In genomic region chr1:212559929-212560328, GRCh38 we compare ENCODE assay signal across 13 cellular contexts. TPM values are rescaled to one million over a fixed set of nuclear protein-coding genes. Genes with fewer than 3 reads are reported as not detected.
A peak's percentile ranks its signal among the peaks of the same experiment; 100 is the strongest.
DNase-seq lines count a peak whose midpoint lies in the region; ATAC-seq and TF ChIP-seq lines count a peak whose summit lies in the region.
"Had no signal": no experiment of that assay in that cellular context is flagged by ENCODE, and none has a peak within 500 bp of the region (broad histone marks: within the 10 kb centered on the region; RNA-seq: fewer than 3 reads in every experiment).

No MANE protein-coding gene starts in this region.

- no peaks in the 10 kb centered on the region for H3K36me3 ChIP-seq in naive thymus-derived CD4-positive, alpha-beta T cell (ENCODE audit: control insufficient read depth in 2 of 3, insufficient read depth in 3 of 3, low read length in 3 of 3)
- H3K36me3 ChIP-seq in thoracic aorta: no peaks in the 10 kb centered on the region

- CTCF ChIA-PET in activated CD8-positive, alpha-beta T cell treated with anti-CD3 and anti-CD28 coated beads, Interleukin-2, amount 10 ng/mL, durations not matched to agents 7 days and 5 days (lab: Charles Lee): no interaction called here
- CTCF ChIA-PET in activated CD8-positive, alpha-beta T cell treated with anti-CD3 and anti-CD28 coated beads for 36 hours (lab: Charles Lee): interaction anchor here (2.6 kb wide), 1 partner anchor 7 kb away, joined by 11 read pairs; no protein-coding TSS in a partner anchor
- CTCF ChIA-PET in naive thymus-derived CD4-positive, alpha-beta T cell (lab: Charles Lee): no interaction called here
- CTCF ChIA-PET in activated naive CD4-positive, alpha-beta T cell treated with anti-CD3 and anti-CD28 coated beads, Interleukin-2, amount 10 ng/mL, durations not matched to agents 7 days and 5 days (lab: Charles Lee): no interaction called here

- intact Hi-C loops in activated CD8-positive, alpha-beta T cell treated with anti-CD3 and anti-CD28 coated beads for 36 hours (cut with micrococcal nuclease): loop anchor here (10.0 kb wide), 1 partner anchor 275 kb away; the partner anchor contains the start of gene PPP2R5A
- intact Hi-C loops in naive thymus-derived CD4-positive, alpha-beta T cell (cut with micrococcal nuclease): loop anchor here (1.0 to 10.0 kb wide), 19 partner anchors 7 to 883 kb away; partner anchors contain the start of genes ANGEL2 (in 2 of the 2), ATF3 (in 2 of the 2), DTL (in 2 of the 2) and INTS7 (in 2 of the 2)

- H3K27me3 ChIP-seq in naive thymus-derived CD4-positive, alpha-beta T cell (ENCODE audit: control insufficient read depth in 2 of 2, insufficient read depth in 2 of 2, low read length in 2 of 2): no peaks in the 10 kb centered on the region
- no peaks in the 10 kb centered on the region for H3K27me3 ChIP-seq in thoracic aorta (replicated peaks; ENCODE audit: insufficient read depth)

- no peak for TF ChIP-seq CTCF in activated CD8-positive, alpha-beta T cell treated with anti-CD3 and anti-CD28 coated beads for 36 hours (IDR thresholded peaks at IDR 0.05)
- TF ChIP-seq CTCF in brain (conservative IDR thresholded peaks at IDR 0.05) (no peak), thoracic aorta (IDR thresholded peaks at IDR 0.05) (no peak)

- H3K4me3 ChIP-seq in naive thymus-derived CD4-positive, alpha-beta T cell (ENCODE audit: low read length): no peak overlapping the region
- H3K4me3 ChIP-seq in thoracic aorta: no peak overlapping the region

- H3K4me1 ChIP-seq in naive thymus-derived CD4-positive, alpha-beta T cell (ENCODE audit: control insufficient read depth in 2 of 2, insufficient read depth in 2 of 2, low read length in 2 of 2): peaks cover 7 to 13% of the 10 kb centered on the region in 2 donors
- peaks cover 13 to 37% of the 10 kb centered on the region in 2 donors for H3K4me1 ChIP-seq in thoracic aorta (ENCODE audit: control insufficient read depth in 1 of 2, low read depth in 2 of 2)

- POLR2A ChIA-PET in activated CD8-positive, alpha-beta T cell treated with anti-CD3 and anti-CD28 coated beads, Interleukin-2, amount 10 ng/mL, durations not matched to agents 7 days and 5 days (lab: Charles Lee): interaction anchor here (1.1 to 2.3 kb wide), 2 partner anchors 48 kb away, joined by 3 to 14 read pairs; partner anchors contain the start of gene ATF3
- POLR2A ChIA-PET in activated CD8-positive, alpha-beta T cell treated with anti-CD3 and anti-CD28 coated beads for 36 hours (lab: Charles Lee): interaction anchor here (0.7 kb wide), 1 partner anchor 54 kb away, joined by 3 read pairs; no protein-coding TSS in a partner anchor
- POLR2A ChIA-PET in naive thymus-derived CD4-positive, alpha-beta T cell (lab: Charles Lee): no interaction called here

- peaks cover 9% of the 10 kb centered on the region for H3K36me3 Mint-ChIP-seq in activated CD8-positive, alpha-beta T cell treated with anti-CD3 and anti-CD28 coated beads, Interleukin-2, amount 10 ng/mL, durations not matched to agents 7 days and 5 days (ENCODE audit: low read depth)
- no peaks in the 10 kb centered on the region for H3K36me3 Mint-ChIP-seq in activated CD8-positive, alpha-beta T cell treated with anti-CD3 and anti-CD28 coated beads for 36 hours (ENCODE audit: low read depth)
- no peaks in the 10 kb centered on the region for H3K36me3 Mint-ChIP-seq in brain
- H3K36me3 Mint-ChIP-seq in naive thymus-derived CD4-positive, alpha-beta T cell: peaks cover 0 to 10% (median 0%) of the 10 kb centered on the region in 5 donors
- peaks cover 3% of the 10 kb centered on the region for H3K36me3 Mint-ChIP-seq in activated naive CD4-positive, alpha-beta T cell treated with anti-CD3 and anti-CD28 coated beads, Interleukin-2, amount 10 ng/mL, durations not matched to agents 7 days and 5 days

- no peaks in the 10 kb centered on the region for H3K9me3 ChIP-seq in naive thymus-derived CD4-positive, alpha-beta T cell (ENCODE audit: control insufficient read depth in 2 of 3, low read length in 3 of 3)
- H3K9me3 ChIP-seq in thoracic aorta: no peaks in the 10 kb centered on the region

- H3K4me3 Mint-ChIP-seq in activated CD8-positive, alpha-beta T cell treated with anti-CD3 and anti-CD28 coated beads, Interleukin-2, amount 10 ng/mL, durations not matched to agents 7 days and 5 days: peak overlapping the region; percentile 74
- H3K4me3 Mint-ChIP-seq in activated CD8-positive, alpha-beta T cell treated with anti-CD3 and anti-CD28 coated beads for 36 hours: no peak overlapping the region
- H3K4me3 Mint-ChIP-seq in brain: peak overlapping the region; percentile 81 to 88 (median 85)
- H3K4me3 Mint-ChIP-seq in naive thymus-derived CD4-positive, alpha-beta T cell: peak overlapping the region; percentile 41 to 95 (median 88)
- no peak overlapping the region for H3K4me3 Mint-ChIP-seq in activated naive CD4-positive, alpha-beta T cell treated with anti-CD3 and anti-CD28 coated beads, Interleukin-2, amount 10 ng/mL, durations not matched to agents 7 days and 5 days

- peaks cover 16% of the 10 kb centered on the region for H3K4me1 Mint-ChIP-seq in activated CD8-positive, alpha-beta T cell treated with anti-CD3 and anti-CD28 coated beads, Interleukin-2, amount 10 ng/mL, durations not matched to agents 7 days and 5 days (ENCODE audit: low read depth)
- peaks cover 16% of the 10 kb centered on the region for H3K4me1 Mint-ChIP-seq in activated CD8-positive, alpha-beta T cell treated with anti-CD3 and anti-CD28 coated beads for 36 hours (ENCODE audit: low read depth)
- peaks cover 35% of the 10 kb centered on the region for H3K4me1 Mint-ChIP-seq in brain
- H3K4me1 Mint-ChIP-seq in naive thymus-derived CD4-positive, alpha-beta T cell: peaks cover 6 to 15% (median 9%) of the 10 kb centered on the region in 7 donors
- H3K4me1 Mint-ChIP-seq in activated naive CD4-positive, alpha-beta T cell treated with anti-CD3 and anti-CD28 coated beads, Interleukin-2, amount 10 ng/mL, durations not matched to agents 7 days and 5 days: peaks cover 13% of the 10 kb centered on the region

- no peak for DNase-seq in activated CD8-positive, alpha-beta T cell treated with anti-CD3 and anti-CD28 coated beads, Interleukin-2, amount 10 ng/mL, durations not matched to agents 7 days and 5 days
- DNase-seq in activated CD8-positive, alpha-beta T cell treated with anti-CD3 and anti-CD28 coated beads for 36 hours: no peak
- no peak for DNase-seq in naive thymus-derived CD4-positive, alpha-beta T cell
- DNase-seq in thoracic aorta (ENCODE audit: low spot score) (no peak), AG08396 (ENCODE audit: low spot score) (no peak), SK-N-DZ (ENCODE audit: low spot score) (no peak)
- no peak for DNase-seq in activated naive CD4-positive, alpha-beta T cell treated with anti-CD3 and anti-CD28 coated beads, Interleukin-2, amount 10 ng/mL, durations not matched to agents 7 days and 5 days
- DNase-seq: effector CD8-positive, alpha-beta T cell; MM.1S; NCI-H446; small intestine had no signal

- peaks cover 31% of the 10 kb centered on the region for H3K27me3 Mint-ChIP-seq in activated CD8-positive, alpha-beta T cell treated with anti-CD3 and anti-CD28 coated beads, Interleukin-2, amount 10 ng/mL, durations not matched to agents 7 days and 5 days (ENCODE audit: low read depth)
- peaks cover 8% of the 10 kb centered on the region for H3K27me3 Mint-ChIP-seq in activated CD8-positive, alpha-beta T cell treated with anti-CD3 and anti-CD28 coated beads for 36 hours
- peaks cover 6% of the 10 kb centered on the region for H3K27me3 Mint-ChIP-seq in brain
- H3K27me3 Mint-ChIP-seq in naive thymus-derived CD4-positive, alpha-beta T cell: peaks cover 0 to 42% (median 0%) of the 10 kb centered on the region in 5 donors
- H3K27me3 Mint-ChIP-seq in activated naive CD4-positive, alpha-beta T cell treated with anti-CD3 and anti-CD28 coated beads, Interleukin-2, amount 10 ng/mL, durations not matched to agents 7 days and 5 days: peaks cover 21% of the 10 kb centered on the region

- H3K27ac Mint-ChIP-seq in activated CD8-positive, alpha-beta T cell treated with anti-CD3 and anti-CD28 coated beads, Interleukin-2, amount 10 ng/mL, durations not matched to agents 7 days and 5 days: peak overlapping the region; percentile 95
- H3K27ac Mint-ChIP-seq in activated CD8-positive, alpha-beta T cell treated with anti-CD3 and anti-CD28 coated beads for 36 hours: no peak overlapping the region
- H3K27ac Mint-ChIP-seq in brain: peak overlapping the region; percentile 55 to 97 (median 78)
- H3K27ac Mint-ChIP-seq in naive thymus-derived CD4-positive, alpha-beta T cell: peak overlapping the region; percentile 64 to 99 (median 97)
- H3K27ac Mint-ChIP-seq in activated naive CD4-positive, alpha-beta T cell treated with anti-CD3 and anti-CD28 coated beads, Interleukin-2, amount 10 ng/mL, durations not matched to agents 7 days and 5 days: no peak overlapping the region

- peaks cover 7% of the 10 kb centered on the region for H3K9me3 Mint-ChIP-seq in activated CD8-positive, alpha-beta T cell treated with anti-CD3 and anti-CD28 coated beads, Interleukin-2, amount 10 ng/mL, durations not matched to agents 7 days and 5 days (ENCODE audit: insufficient read depth)
- peaks cover 5% of the 10 kb centered on the region for H3K9me3 Mint-ChIP-seq in activated CD8-positive, alpha-beta T cell treated with anti-CD3 and anti-CD28 coated beads for 36 hours
- H3K9me3 Mint-ChIP-seq in brain: peaks cover 3 to 10% (median 9%) of the 10 kb centered on the region in 5 experiments
- H3K9me3 Mint-ChIP-seq in naive thymus-derived CD4-positive, alpha-beta T cell: peaks cover 0 to 11% (median 4%) of the 10 kb centered on the region in 11 donors
- peaks cover 8% of the 10 kb centered on the region for H3K9me3 Mint-ChIP-seq in activated naive CD4-positive, alpha-beta T cell treated with anti-CD3 and anti-CD28 coated beads, Interleukin-2, amount 10 ng/mL, durations not matched to agents 7 days and 5 days

- H3K27ac ChIP-seq in naive thymus-derived CD4-positive, alpha-beta T cell (ENCODE audit: low read depth, low read length): no peak overlapping the region
- peak overlapping the region; percentile 85 to 87 for H3K27ac ChIP-seq in thoracic aorta

- ATAC-seq in activated CD8-positive, alpha-beta T cell treated with anti-CD3 and anti-CD28 coated beads, Interleukin-2, amount 10 ng/mL, durations not matched to agents 7 days and 5 days: no peak
- ATAC-seq in activated CD8-positive, alpha-beta T cell treated with anti-CD3 and anti-CD28 coated beads for 36 hours: no peak
- no peak for ATAC-seq in naive thymus-derived CD4-positive, alpha-beta T cell
- no peak for ATAC-seq in thoracic aorta (ENCODE audit: insufficient number of reproducible peaks, low FRiP score, low read depth)
- ATAC-seq: activated CD4-positive, CD25-positive, alpha-beta regulatory T cell treated with anti-CD3 and anti-CD28 coated beads, Interleukin-2, amount 50 U/mL, for 24 hours had no signal

RNA-seq across cellular contexts. Expression of gene ATF3, which starts 48.6 kb away (rescaled TPM):
- total RNA-seq in activated CD8-positive, alpha-beta T cell treated with anti-CD3 and anti-CD28 coated beads, Interleukin-2, amount 10 ng/mL, durations not matched to agents 7 days and 5 days: 10 to 100 TPM; 12.1 to 12.5 TPM
- total RNA-seq in activated CD8-positive, alpha-beta T cell treated with anti-CD3 and anti-CD28 coated beads for 36 hours: 10 to 100 TPM; 35.4 to 41.3 TPM
- polyA plus RNA-seq in brain (ENCODE audit: insufficient read depth, low read depth, low replicate concordance): 12.3 TPM
- total RNA-seq in naive thymus-derived CD4-positive, alpha-beta T cell: 10 to 100 TPM in 3 of 5 experiments, under 1 TPM in 2; 0.57 to 83.4 (median 12.5) TPM
- polyA plus RNA-seq in naive thymus-derived CD4-positive, alpha-beta T cell: not detected
- 100 to 1,000 TPM in 1 of 2 donors, 10 to 100 TPM in 1; 10.7 to 160 TPM for total RNA-seq in thoracic aorta
- polyA plus RNA-seq in SK-N-DZ (2014; cell fraction: cytosol; rRNA removed): 4.0 and 5.2 TPM in 2 replicates
- 1.6 and 3.4 TPM in 2 replicates for polyA plus RNA-seq in SK-N-DZ (2014; cell fraction: nucleus; rRNA removed)

Comparison
In these comparisons a context has a peak if more than half of its experiments do, and no peak if none do; other contexts are left out.
1. H3K27ac Mint-ChIP-seq: peak in activated CD8-positive, alpha-beta T cell treated with anti-CD3 and anti-CD28 coated beads, Interleukin-2, amount 10 ng/mL, durations not matched to agents 7 days and 5 days (single experiment), brain (5 of 5) and naive thymus-derived CD4-positive, alpha-beta T cell (9 of 9); none in activated CD8-positive, alpha-beta T cell treated with anti-CD3 and anti-CD28 coated beads for 36 hours (single experiment) and activated naive CD4-positive, alpha-beta T cell treated with anti-CD3 and anti-CD28 coated beads, Interleukin-2, amount 10 ng/mL, durations not matched to agents 7 days and 5 days (single experiment).
2. H3K4me3 Mint-ChIP-seq: peak in activated CD8-positive, alpha-beta T cell treated with anti-CD3 and anti-CD28 coated beads, Interleukin-2, amount 10 ng/mL, durations not matched to agents 7 days and 5 days (single experiment), brain (5 of 5) and naive thymus-derived CD4-positive, alpha-beta T cell (10 of 10); none in activated CD8-positive, alpha-beta T cell treated with anti-CD3 and anti-CD28 coated beads for 36 hours (single experiment) and activated naive CD4-positive, alpha-beta T cell treated with anti-CD3 and anti-CD28 coated beads, Interleukin-2, amount 10 ng/mL, durations not matched to agents 7 days and 5 days (single experiment).